ENCODE assay signal across 13 cellular contexts in genomic region chr11:67313125-67313890, GRCh38. TPM values are rescaled to one million over a fixed set of nuclear protein-coding genes. Genes with fewer than 3 reads are reported as not detected.
DNase-seq lines count a peak whose midpoint lies in the region; ATAC-seq, FAIRE-seq and TF ChIP-seq lines count a peak whose summit lies in the region.
"Had no signal": no experiment of that assay in that cellular context is flagged by ENCODE, and none has a peak within 500 bp of the region (broad histone marks: within the 10 kb centered on the region; RNA-seq: fewer than 3 reads in every experiment).

No MANE protein-coding gene starts in this region.

- H3K27me3 ChIP-seq in HL-60 (ENCODE audit: insufficient read depth, poor library complexity, severe bottlenecking) (no peaks in the 10 kb centered on the region), mammary epithelial cell (ENCODE audit: insufficient read depth, low read length) (no peaks in the 10 kb centered on the region)

- intact Hi-C loops in mammary epithelial cell (cut with micrococcal nuclease), result no loop called here

- H3K36me3 ChIP-seq in mammary epithelial cell (ENCODE audit: insufficient read depth, low read length), result no peaks in the 10 kb centered on the region

- no peak for ATAC-seq in natural killer cell treated with Interleukin-12 subunit alpha and Interleukin-12 subunit beta and Interleukin-15 and Interleukin-18, amount 100 ng/mL, for 72 hours
- ATAC-seq: left lobe of liver had no signal

- peaks cover 3% of the 10 kb centered on the region for H3K79me2 ChIP-seq in mammary epithelial cell (ENCODE audit: insufficient read depth, low read length)

- H3K9me3 Mint-ChIP-seq in natural killer cell treated with Interleukin-12 subunit alpha and Interleukin-12 subunit beta and Interleukin-15 and Interleukin-18, amount 100 ng/mL, for 72 hours, result no peaks in the 10 kb centered on the region
- H3K9me3 Mint-ChIP-seq: endodermal cell had no signal

- no peaks in the 10 kb centered on the region for H3K36me3 Mint-ChIP-seq in natural killer cell treated with Interleukin-12 subunit alpha and Interleukin-12 subunit beta and Interleukin-15 and Interleukin-18, amount 100 ng/mL, for 72 hours

- WGBS in mammary epithelial cell (ENCODE audit: low coverage, missing lambda C conversion rate), result 74% methylated on average over 6 of the region's 11 CpGs

- no peak overlapping the region for H3K4me3 Mint-ChIP-seq in natural killer cell treated with Interleukin-12 subunit alpha and Interleukin-12 subunit beta and Interleukin-15 and Interleukin-18, amount 100 ng/mL, for 72 hours
- H3K4me3 Mint-ChIP-seq: endodermal cell had no signal

- peak overlapping the region; percentile 71 to 80 for H3K27ac Mint-ChIP-seq in natural killer cell treated with Interleukin-12 subunit alpha and Interleukin-12 subunit beta and Interleukin-15 and Interleukin-18, amount 100 ng/mL, for 72 hours
- H3K27ac Mint-ChIP-seq: endodermal cell, progenitor cell of endocrine pancreas had no signal

- no peaks in the 10 kb centered on the region for H4K20me1 ChIP-seq in mammary epithelial cell (ENCODE audit: insufficient read depth, low read length)

- H3K4me2 ChIP-seq in mammary epithelial cell (ENCODE audit: insufficient read depth, low read depth, low read length), result peak overlapping the region; percentile 66

- DNase-seq in HL-60 (ENCODE audit: low read depth in 1 of 2, low spot score in 1 of 2) (no peak), mammary epithelial cell (no peak), germinal center (ENCODE audit: low spot score) (no peak), NCI-H510A treated with DMSO at 0.1 percent for 48 hours (lab: John Stamatoyannopoulos, UW) (no peak), urothelium cell line (ENCODE audit: low spot score) (no peak)
- DNase-seq in natural killer cell treated with Interleukin-12 subunit alpha and Interleukin-12 subunit beta and Interleukin-15 and Interleukin-18, amount 100 ng/mL, for 72 hours (ENCODE audit: low spot score), result no peak
- no peak for DNase-seq in stimulated activated CD4-positive, alpha-beta T cell treated with anti-CD3 and anti-CD28 coated beads, Interleukin-15, amount 100 ng/mL, for 24 hours
- DNase-seq: C1 segment of cervical spinal cord, endodermal cell, NCI-H1048 had no signal

- no peak overlapping the region for H3K4me3 ChIP-seq in HL-60 (replicated peaks; ENCODE audit: insufficient read depth, low read length)
- no peak overlapping the region for H3K4me3 ChIP-seq in mammary epithelial cell (replicated peaks in 1 of 3; ENCODE audit: insufficient read depth in 1 of 3, low read depth in 2 of 3, low read length in 3 of 3)

- H3K27ac ChIP-seq in C4-2B (peak overlapping the region; percentile 94), HL-60 (replicated peaks) (peak overlapping the region; percentile 18), mammary epithelial cell (ENCODE audit: insufficient read depth, low read depth, low read length) (peak overlapping the region; percentile 78)

- peak overlapping the region; percentile 42 for H2AFZ ChIP-seq in mammary epithelial cell (ENCODE audit: low read depth, low read length)

- no peaks in the 10 kb centered on the region for H3K9me3 ChIP-seq in mammary epithelial cell (replicated peaks; ENCODE audit: insufficient read depth, low read length)

- no peak for FAIRE-seq in urothelium cell line (lab: Jason Lieb, UNC)

- H3K4me1 Mint-ChIP-seq in natural killer cell treated with Interleukin-12 subunit alpha and Interleukin-12 subunit beta and Interleukin-15 and Interleukin-18, amount 100 ng/mL, for 72 hours (ENCODE audit: low read depth in 2 of 2), result peaks cover 26 to 27% of the 10 kb centered on the region in 2 donors

- in situ Hi-C loops in mammary epithelial cell (cut with MboI; ENCODE audit: low sequenced_read_pairs in 2 of 2), result loop anchor here (5.0 kb wide), 1 partner anchor 51 kb away; no protein-coding TSS in a partner anchor

- no peak for TF ChIP-seq CTCF in C4-2B (conservative IDR thresholded peaks at IDR 0.05)
- no peak for TF ChIP-seq CTCF in HL-60 (IDR thresholded peaks at IDR 0.05; ENCODE audit: insufficient read depth, low read length)
- no peak for TF ChIP-seq CTCF in mammary epithelial cell (conservative IDR thresholded peaks at IDR 0.05 in 1 of 2, IDR thresholded peaks at IDR 0.05 in 1 of 2; ENCODE audit: extremely low read depth in 1 of 2, insufficient read depth in 1 of 2, low read depth in 1 of 2, low read length in 2 of 2)

- CTCF ChIA-PET in mammary epithelial cell (lab: Charles Lee; ENCODE audit: low non-redundant PET), result no interaction called here

- BruUV-seq in mammary epithelial cell (replicated peaks; lab: Mats Ljungman, UMichigan), result no TSS peak

- H3K27me3 Mint-ChIP-seq in natural killer cell treated with Interleukin-12 subunit alpha and Interleukin-12 subunit beta and Interleukin-15 and Interleukin-18, amount 100 ng/mL, for 72 hours, result no peaks in the 10 kb centered on the region
- H3K27me3 Mint-ChIP-seq: progenitor cell of endocrine pancreas had no signal

- H3K4me1 ChIP-seq in mammary epithelial cell (ENCODE audit: insufficient read depth, low read length), result peaks cover 53% of the 10 kb centered on the region

- dilution Hi-C loops in mammary epithelial cell (cut with HindIII; ENCODE audit: low sequenced_read_pairs), result loop anchor here (10.0 kb wide), 1 partner anchor 59 kb away; no protein-coding TSS in a partner anchor

- peak overlapping the region; percentile 39 for H3K9ac ChIP-seq in mammary epithelial cell (ENCODE audit: insufficient read depth, low read length)

RNA-seq across cellular contexts. Expression of gene SSH3, which starts 10.0 kb away (rescaled TPM):
- total RNA-seq in mammary epithelial cell, result 10 to 100 TPM; 47.0 to 86.9 TPM
- polyA plus RNA-seq in mammary epithelial cell, result 34.8 TPM
- 21.2 TPM for polyA minus RNA-seq in mammary epithelial cell
- 10 to 100 TPM; 19.2 to 32.3 TPM for total RNA-seq in natural killer cell treated with Interleukin-12 subunit alpha and Interleukin-12 subunit beta and Interleukin-15 and Interleukin-18, amount 100 ng/mL, for 72 hours

RNA-seq across cellular contexts. Expression of gene ANKRD13D, which starts 24.2 kb away (rescaled TPM):
- 10 to 100 TPM; 25.7 to 56.7 TPM for total RNA-seq in mammary epithelial cell
- polyA plus RNA-seq in mammary epithelial cell, result 29.0 TPM
- polyA minus RNA-seq in mammary epithelial cell, result 34.7 TPM
- 100 to 1,000 TPM; 182 to 231 TPM for total RNA-seq in natural killer cell treated with Interleukin-12 subunit alpha and Interleukin-12 subunit beta and Interleukin-15 and Interleukin-18, amount 100 ng/mL, for 72 hours

RNA-seq across cellular contexts. Expression of gene POLD4, which starts 40.0 kb away (rescaled TPM):
- total RNA-seq in mammary epithelial cell, result 10 to 100 TPM; 39.2 to 75.2 TPM
- 86.3 TPM for polyA plus RNA-seq in mammary epithelial cell
- 5.9 TPM for polyA minus RNA-seq in mammary epithelial cell
- total RNA-seq in natural killer cell treated with Interleukin-12 subunit alpha and Interleukin-12 subunit beta and Interleukin-15 and Interleukin-18, amount 100 ng/mL, for 72 hours, result 10 to 100 TPM; 25.7 to 46.4 TPM

RNA-seq across cellular contexts. Expression of gene GRK2, which starts 47.0 kb away (rescaled TPM):
- 10 to 100 TPM; 31.7 to 55.4 TPM for total RNA-seq in mammary epithelial cell
- polyA plus RNA-seq in mammary epithelial cell, result 37.8 TPM
- polyA minus RNA-seq in mammary epithelial cell, result 81.3 TPM
- 100 to 1,000 TPM; 394 to 432 TPM for total RNA-seq in natural killer cell treated with Interleukin-12 subunit alpha and Interleukin-12 subunit beta and Interleukin-15 and Interleukin-18, amount 100 ng/mL, for 72 hours

Comparison
In these comparisons a context has a peak if more than half of its experiments do, and no peak if none do; other contexts are left out.
1. H3K27ac ChIP-seq: peak in every context shown above with its lines; median percentile 94 in C4-2B; 78 in mammary epithelial cell; 18 in HL-60.